Comparison of ENCODE assay signal across 1 cellular context in the genomic region with DNA sequence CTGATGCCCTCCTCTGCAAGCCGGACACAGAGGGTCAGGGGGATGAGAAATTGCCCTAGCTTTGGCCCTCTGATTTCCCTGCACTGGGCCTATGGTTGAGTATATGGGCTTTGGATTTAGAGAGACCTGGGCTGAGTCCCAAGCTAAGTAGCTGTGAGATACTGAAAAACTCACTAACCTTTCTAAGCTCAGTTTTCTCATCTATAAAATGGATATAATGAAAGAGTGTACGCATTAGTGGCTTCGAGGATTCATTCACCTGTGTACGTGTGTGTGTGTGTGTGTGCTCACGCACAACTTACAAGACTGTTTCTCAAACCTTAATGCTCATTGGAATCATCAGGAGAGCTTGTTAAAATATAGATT.
TF ChIP-seq lines count a peak whose summit lies in the region.

No MANE protein-coding gene starts in this region.

TF ChIP-seq in HepG2, 621 proteins besides CTCF, POLR2A, EP300 and RAD21:
- TF ChIP-seq NONO (IDR thresholded peaks at IDR 0.05) (no peak), NONO (CRISPR knock-in tag; conservative IDR thresholded peaks at IDR 0.05) (0 out of 2 replicates have a peak, but pooled peaks have one; percentile 4), ZNF629 (CRISPR knock-in tag; conservative IDR thresholded peaks at IDR 0.05) (peak; percentile 75), ZNF761 (CRISPR knock-in tag; conservative IDR thresholded peaks at IDR 0.05) (no peak), ZNF34 (CRISPR knock-in tag; IDR thresholded peaks at IDR 0.05; ENCODE audit: borderline replicate concordance) (0 out of 2 replicates have a peak, but pooled peaks have one; percentile 15), ZMAT3 (CRISPR knock-in tag; conservative IDR thresholded peaks at IDR 0.05) (no peak), ZNF512B (CRISPR knock-in tag; IDR thresholded peaks at IDR 0.05; ENCODE audit: borderline replicate concordance) (no peak), SIX1 (CRISPR knock-in tag; IDR thresholded peaks at IDR 0.05; ENCODE audit: borderline replicate concordance) (no peak), KLF13 (CRISPR knock-in tag; IDR thresholded peaks at IDR 0.05) (0 out of 2 replicates have a peak, but pooled peaks have one; percentile 2), ZNF282 (IDR thresholded peaks at IDR 0.05; ENCODE audit: partially characterized antibody) (no peak), MIER3 (CRISPR knock-in tag; IDR thresholded peaks at IDR 0.05; ENCODE audit: borderline replicate concordance) (0 out of 2 replicates have a peak, but pooled peaks have one; percentile 1), ZZZ3 (CRISPR knock-in tag; IDR thresholded peaks at IDR 0.05; ENCODE audit: borderline replicate concordance) (no peak), ZNF546 (CRISPR knock-in tag; conservative IDR thresholded peaks at IDR 0.05) (no peak), ZNF644 (CRISPR knock-in tag; IDR thresholded peaks at IDR 0.05; ENCODE audit: low read depth) (no peak), ZC3H13 (CRISPR knock-in tag; IDR thresholded peaks at IDR 0.05) (no peak), ZNF550 (CRISPR knock-in tag; IDR thresholded peaks at IDR 0.05; ENCODE audit: borderline replicate concordance) (0 out of 2 replicates have a peak, but pooled peaks have one; percentile 0), CEBPZ (IDR thresholded peaks at IDR 0.05; ENCODE audit: low read length) (no peak), ZNF232 (CRISPR knock-in tag; IDR thresholded peaks at IDR 0.05; ENCODE audit: borderline replicate concordance) (0 out of 2 replicates have a peak, but pooled peaks have one; percentile 36), ZNF24 (IDR thresholded peaks at IDR 0.05) (no peak), ZNF33A (CRISPR knock-in tag; IDR thresholded peaks at IDR 0.05; ENCODE audit: borderline replicate concordance) (0 out of 2 replicates have a peak, but pooled peaks have one; percentile 12), NFE2L1 (CRISPR knock-in tag; IDR thresholded peaks at IDR 0.05; ENCODE audit: borderline replicate concordance) (0 out of 2 replicates have a peak, but pooled peaks have one; percentile 7)
- TF ChIP-seq, protein P1, sequence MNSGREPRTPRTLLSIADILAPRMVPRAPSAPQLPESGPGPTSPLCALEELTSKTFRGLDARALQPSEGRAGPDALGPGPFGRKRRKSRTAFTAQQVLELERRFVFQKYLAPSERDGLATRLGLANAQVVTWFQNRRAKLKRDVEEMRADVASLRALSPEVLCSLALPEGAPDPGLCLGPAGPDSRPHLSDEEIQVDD (CRISPR knock-in tag; IDR thresholded peaks at IDR 0.05; ENCODE audit: borderline replicate concordance): 0 out of 2 replicates have a peak, but pooled peaks have one; percentile 33
- TF ChIP-seq, protein P2, sequence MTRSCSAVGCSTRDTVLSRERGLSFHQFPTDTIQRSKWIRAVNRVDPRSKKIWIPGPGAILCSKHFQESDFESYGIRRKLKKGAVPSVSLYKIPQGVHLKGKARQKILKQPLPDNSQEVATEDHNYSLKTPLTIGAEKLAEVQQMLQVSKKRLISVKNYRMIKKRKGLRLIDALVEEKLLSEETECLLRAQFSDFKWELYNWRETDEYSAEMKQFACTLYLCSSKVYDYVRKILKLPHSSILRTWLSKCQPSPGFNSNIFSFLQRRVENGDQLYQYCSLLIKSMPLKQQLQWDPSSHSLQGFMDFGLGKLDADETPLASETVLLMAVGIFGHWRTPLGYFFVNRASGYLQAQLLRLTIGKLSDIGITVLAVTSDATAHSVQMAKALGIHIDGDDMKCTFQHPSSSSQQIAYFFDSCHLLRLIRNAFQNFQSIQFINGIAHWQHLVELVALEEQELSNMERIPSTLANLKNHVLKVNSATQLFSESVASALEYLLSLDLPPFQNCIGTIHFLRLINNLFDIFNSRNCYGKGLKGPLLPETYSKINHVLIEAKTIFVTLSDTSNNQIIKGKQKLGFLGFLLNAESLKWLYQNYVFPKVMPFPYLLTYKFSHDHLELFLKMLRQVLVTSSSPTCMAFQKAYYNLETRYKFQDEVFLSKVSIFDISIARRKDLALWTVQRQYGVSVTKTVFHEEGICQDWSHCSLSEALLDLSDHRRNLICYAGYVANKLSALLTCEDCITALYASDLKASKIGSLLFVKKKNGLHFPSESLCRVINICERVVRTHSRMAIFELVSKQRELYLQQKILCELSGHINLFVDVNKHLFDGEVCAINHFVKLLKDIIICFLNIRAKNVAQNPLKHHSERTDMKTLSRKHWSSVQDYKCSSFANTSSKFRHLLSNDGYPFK (CRISPR knock-in tag; IDR thresholded peaks at IDR 0.05; ENCODE audit: borderline replicate concordance): peak; percentile 4; the same call in 1 of the 2 replicates
